In genomic region chr16:17138801-17139200, GRCh38 we compare ENCODE assay signal across 18 cellular contexts.
DNase-seq lines count a peak whose midpoint lies in the region; ATAC-seq and TF ChIP-seq lines count a peak whose summit lies in the region.
"Had no signal": no experiment of that assay in that cellular context is flagged by ENCODE, and none has a peak within 500 bp of the region (broad histone marks: within the 10 kb centered on the region; RNA-seq: fewer than 3 reads in every experiment).

No MANE protein-coding gene starts in this region.

- H2AK9ac ChIP-seq in IMR-90 (replicated peaks; ENCODE audit: low read depth, low read length, poor library complexity) = no peak overlapping the region

- no peak overlapping the region for H2BK5ac ChIP-seq in IMR-90 (ENCODE audit: low read depth, low read length, poor library complexity, severe bottlenecking)

- no peak overlapping the region for H2AK5ac ChIP-seq in IMR-90 (ENCODE audit: low read depth, low read length)

- dilution Hi-C loops in IMR-90 (cut with HindIII; ENCODE audit: low sequenced_read_pairs, unreplicated experiment) = no loop called here

- H4K20me1 ChIP-seq in IMR-90 (ENCODE audit: insufficient read depth, low read length) = 0 out of 2 replicates have a peak, but pooled peaks cover 4% of the 10 kb centered on the region
- H4K20me1 ChIP-seq in neural progenitor cell (ENCODE audit: low read depth) = peaks cover 9% of the 10 kb centered on the region

- H4K5ac ChIP-seq in IMR-90 (ENCODE audit: low read depth, low read length) = no peak overlapping the region

- CTCF ChIA-PET in IMR-90 (lab: Yijun Ruan, JAX) = no interaction called here

- H3K36me3 ChIP-seq in IMR-90 (ENCODE audit: control insufficient read depth, insufficient read depth, low read length) (peaks cover 2% of the 10 kb centered on the region; the same call in 1 of the 2 replicates), neural progenitor cell (no peaks in the 10 kb centered on the region), heart left ventricle (peaks cover 0 to 9% (median 0%) of the 10 kb centered on the region in 9 donors), gastrocnemius medialis (no peaks in the 10 kb centered on the region), lower lobe of right lung (peaks cover 19% of the 10 kb centered on the region)

- H3K36me3 Mint-ChIP-seq in neural progenitor cell = peaks cover 8% of the 10 kb centered on the region

- no peak overlapping the region for H3K9ac ChIP-seq in IMR-90 (ENCODE audit: low read depth, low read length)
- no peak overlapping the region for H3K9ac ChIP-seq in neural progenitor cell

- H3K27ac ChIP-seq in IMR-90 (ENCODE audit: insufficient read depth, low read length) (no peak overlapping the region), neural progenitor cell (no peak overlapping the region), heart left ventricle (no peak overlapping the region), gastrocnemius medialis (no peak overlapping the region), lower lobe of right lung (no peak overlapping the region)
- H3K27ac ChIP-seq: esophagus muscularis mucosa, thoracic aorta had no signal

- H3K9me3 ChIP-seq in IMR-90 (ENCODE audit: control insufficient read depth, insufficient read depth, low read length) (no peaks in the 10 kb centered on the region), neural progenitor cell (ENCODE audit: low read depth) (no peaks in the 10 kb centered on the region), heart left ventricle (no peaks in the 10 kb centered on the region), gastrocnemius medialis (no peaks in the 10 kb centered on the region), lower lobe of right lung (no peaks in the 10 kb centered on the region)
- H3K9me3 ChIP-seq: esophagus muscularis mucosa, mucosa of descending colon, thoracic aorta had no signal

- H3K14ac ChIP-seq in IMR-90 (replicated peaks; ENCODE audit: low read depth, low read length) = no peak overlapping the region

- 0 out of 2 replicates have a peak, but pooled peaks cover 8% of the 10 kb centered on the region for H3K9me1 ChIP-seq in IMR-90 (ENCODE audit: insufficient read depth, low read length)

- no peak overlapping the region for H3K27ac Mint-ChIP-seq in neural progenitor cell
- H3K27ac Mint-ChIP-seq: activated CD4-positive, alpha-beta memory T cell treated with anti-CD3 and anti-CD28 coated beads, Interleukin-2, amount 10 ng/mL, durations not matched to agents 7 days and 5 days had no signal

- H4K91ac ChIP-seq in IMR-90 (ENCODE audit: insufficient read depth, low read depth, low read length) = no peak overlapping the region

- TF ChIP-seq POLR2A in IMR-90 (IDR thresholded peaks at IDR 0.05; ENCODE audit: low read depth, low read length) (no peak), heart left ventricle (IDR thresholded peaks at IDR 0.05) (no peak), gastrocnemius medialis (IDR thresholded peaks at IDR 0.05) (no peak)

- H3K4me1 ChIP-seq in IMR-90 (ENCODE audit: control insufficient read depth, insufficient read depth, low read length) (no peaks in the 10 kb centered on the region), neural progenitor cell (no peaks in the 10 kb centered on the region), heart left ventricle (no peaks in the 10 kb centered on the region), gastrocnemius medialis (no peaks in the 10 kb centered on the region), lower lobe of right lung (no peaks in the 10 kb centered on the region)
- H3K4me1 ChIP-seq: esophagus muscularis mucosa had no signal

- no peak for TF ChIP-seq RAD21 in IMR-90 (IDR thresholded peaks at IDR 0.05; ENCODE audit: low read length)

- no CpG with 5 or more reads among the region's 4 CpGs for WGBS in IMR-90 (ENCODE audit: extremely low coverage in 2 of 2, insufficient read length in 1 of 2), 2 experiments
- 54 to 68% (median 64%) methylated on average over 4 of the region's 4 CpGs for whole genome bisulfite sequencing in heart left ventricle, 4 donors

- no peaks in the 10 kb centered on the region for H3F3A ChIP-seq in neural progenitor cell (ENCODE audit: low read depth)

- no peak overlapping the region for H2BK120ac ChIP-seq in IMR-90 (ENCODE audit: low read depth, low read length)

- no peak overlapping the region for H3K4ac ChIP-seq in IMR-90 (ENCODE audit: low read depth, low read length)

- TF ChIP-seq CTCF in IMR-90 (conservative IDR thresholded peaks at IDR 0.05; ENCODE audit: low read depth, low read length) = no peak
- TF ChIP-seq CTCF in neural progenitor cell (IDR thresholded peaks at IDR 0.05) = no peak
- TF ChIP-seq CTCF in heart left ventricle (IDR thresholded peaks at IDR 0.05) = no peak
- TF ChIP-seq CTCF in gastrocnemius medialis (IDR thresholded peaks at IDR 0.05 in 4 of 5, conservative IDR thresholded peaks at IDR 0.05 in 1 of 5) = no peak
- TF ChIP-seq CTCF in lower lobe of right lung (IDR thresholded peaks at IDR 0.05) = no peak

- H2BK20ac ChIP-seq in IMR-90 (ENCODE audit: low read depth, low read length) = no peak overlapping the region

- POLR2A ChIA-PET in IMR-90 (lab: Charles Lee; ENCODE audit: unreplicated experiment) = no interaction called here

- H3K9me3 Mint-ChIP-seq in neural progenitor cell = no peaks in the 10 kb centered on the region
- H3K9me3 Mint-ChIP-seq: activated CD4-positive, alpha-beta memory T cell treated with anti-CD3 and anti-CD28 coated beads, Interleukin-2, amount 10 ng/mL, durations not matched to agents 7 days and 5 days had no signal

- no peak overlapping the region for H4K8ac ChIP-seq in IMR-90 (ENCODE audit: low read depth in 2 of 2, low read length in 2 of 2)

- ATAC-seq in IMR-90 (ENCODE audit: low read depth) (peak; percentile 21; the same call in 1 of the 2 replicates), heart left ventricle (no peak), gastrocnemius medialis (no peak), lower lobe of right lung (no peak)
- ATAC-seq: left cardiac atrium, mucosa of descending colon, Panc1 had no signal

- no peak overlapping the region for H3K56ac ChIP-seq in IMR-90 (ENCODE audit: extremely low read depth, insufficient read depth, low read length)

- H3K4me3 Mint-ChIP-seq in neural progenitor cell = no peak overlapping the region
- H3K4me3 Mint-ChIP-seq: activated CD4-positive, alpha-beta memory T cell treated with anti-CD3 and anti-CD28 coated beads, Interleukin-2, amount 10 ng/mL, durations not matched to agents 7 days and 5 days had no signal

- peaks cover 2% of the 10 kb centered on the region for H3K27me3 Mint-ChIP-seq in neural progenitor cell (ENCODE audit: insufficient read depth, low read depth)
- H3K27me3 Mint-ChIP-seq: activated CD4-positive, alpha-beta memory T cell treated with anti-CD3 and anti-CD28 coated beads, Interleukin-2, amount 10 ng/mL, durations not matched to agents 7 days and 5 days had no signal

- H3K4me3 ChIP-seq in IMR-90 (ENCODE audit: insufficient read depth, low read depth, low read length) = no peak overlapping the region
- no peak overlapping the region for H3K4me3 ChIP-seq in neural progenitor cell
- no peak overlapping the region for H3K4me3 ChIP-seq in heart left ventricle
- no peak overlapping the region for H3K4me3 ChIP-seq in gastrocnemius medialis
- H3K4me3 ChIP-seq in lower lobe of right lung = no peak overlapping the region
- H3K4me3 ChIP-seq: esophagus muscularis mucosa, mucosa of descending colon, thoracic aorta had no signal

- in situ Hi-C loops in IMR-90 (cut with MboI; ENCODE audit: low sequenced_read_pairs) (no loop called here), gastrocnemius medialis (cut with MboI; ENCODE audit: low sequenced_read_pairs in 4 of 4) (no loop called here)

- no peaks in the 10 kb centered on the region for H3K79me2 ChIP-seq in neural progenitor cell (ENCODE audit: low read depth)

- peak; percentile 2 for DNase-seq in EL
- peak; percentile 7 for DNase-seq in IMR-90
- peak; percentile 69 for DNase-seq in ecto neural progenitor cell (ENCODE audit: low spot score)
- peak; percentile 83 for DNase-seq in neural progenitor cell (ENCODE audit: low spot score)
- DNase-seq in heart left ventricle = no peak
- no peak for DNase-seq in gastrocnemius medialis
- no peak for DNase-seq in lower lobe of right lung
- DNase-seq: activated CD4-positive, alpha-beta memory T cell treated with anti-CD3 and anti-CD28 coated beads, Interleukin-2, amount 10 ng/mL, durations not matched to agents 7 days and 5 days; activated T-cell treated with anti-CD3 and anti-CD28 coated beads, Interleukin-2, amount 50 U/mL, for 48 hours; left cardiac atrium; mucosa of descending colon; NCI-H2029 treated with DMSO at 0.1 percent for 48 hours; NCI-H524; stimulated activated CD4-positive, alpha-beta T cell treated with anti-CD3 and anti-CD28 coated beads, Interleukin-4, amount 100 ng/mL, for 24 hours; stimulated activated CD8-positive, alpha-beta memory T cell treated with anti-CD3 and anti-CD28 coated beads, Interleukin-4, amount 100 ng/mL, for 48 hours had no signal

- H3K79me1 ChIP-seq in IMR-90 (ENCODE audit: low read depth in 1 of 2, low read length in 2 of 2) = no peaks in the 10 kb centered on the region; a peak in 1 of 4 replicates

- no peaks in the 10 kb centered on the region for H3K27me3 ChIP-seq in IMR-90 (ENCODE audit: control insufficient read depth, insufficient read depth, low read length)
- H3K27me3 ChIP-seq in neural progenitor cell = no peaks in the 10 kb centered on the region
- no peaks in the 10 kb centered on the region for H3K27me3 ChIP-seq in heart left ventricle
- no peaks in the 10 kb centered on the region for H3K27me3 ChIP-seq in gastrocnemius medialis
- H3K27me3 ChIP-seq in lower lobe of right lung (ENCODE audit: low read depth) = no peaks in the 10 kb centered on the region
- H3K27me3 ChIP-seq: esophagus muscularis mucosa had no signal

- H2AFZ ChIP-seq in IMR-90 (replicated peaks; ENCODE audit: low read length, poor library complexity) (no peak overlapping the region), neural progenitor cell (replicated peaks) (no peak overlapping the region)

- H3K4me1 Mint-ChIP-seq in neural progenitor cell = no peaks in the 10 kb centered on the region

- H3K23ac ChIP-seq in IMR-90 (ENCODE audit: low read depth, low read length) = no peak overlapping the region

- H3K4me2 ChIP-seq in IMR-90 (ENCODE audit: low read depth, low read length) = no peak overlapping the region
- H3K4me2 ChIP-seq in neural progenitor cell = no peak overlapping the region

- H2BK15ac ChIP-seq in IMR-90 (ENCODE audit: low read depth, low read length) = no peak overlapping the region

- intact Hi-C loops in IMR-90 (cut with micrococcal nuclease) (no loop called here), heart left ventricle (cut with DNase I) (no loop called here), gastrocnemius medialis (cut with DNase I; ENCODE audit: low total_unique reads) (no loop called here), lower lobe of right lung (cut with DNase I) (no loop called here)

- BruUV-seq in IMR-90 (replicated peaks; lab: Mats Ljungman, UMichigan) = no TSS peak

- no peak overlapping the region for H3K18ac ChIP-seq in IMR-90 (ENCODE audit: low read depth, low read length)

TF ChIP-seq in IMR-90, 13 proteins besides CTCF, POLR2A, EP300 and RAD21 (continues in another document):
- no peak for TF ChIP-seq NFE2L2 (IDR thresholded peaks at IDR 0.05; ENCODE audit: low read depth, low read length)
- no peak for TF ChIP-seq RFX5 (IDR thresholded peaks at IDR 0.05; ENCODE audit: low read depth, low read length)
- TF ChIP-seq RCOR1 (IDR thresholded peaks at IDR 0.05; ENCODE audit: insufficient replicate concordance, low read length) = no peak

Comparison
In these comparisons a context has a peak if more than half of its experiments do, and no peak if none do; other contexts are left out.
1. DNase-seq: peak in EL (single experiment), IMR-90 (single experiment), ecto neural progenitor cell (single experiment) and neural progenitor cell (single experiment); none in heart left ventricle (0 of 5), gastrocnemius medialis (0 of 2) and lower lobe of right lung (single experiment).